ENCODE assay signal across 8 cellular contexts in the genomic region with DNA sequence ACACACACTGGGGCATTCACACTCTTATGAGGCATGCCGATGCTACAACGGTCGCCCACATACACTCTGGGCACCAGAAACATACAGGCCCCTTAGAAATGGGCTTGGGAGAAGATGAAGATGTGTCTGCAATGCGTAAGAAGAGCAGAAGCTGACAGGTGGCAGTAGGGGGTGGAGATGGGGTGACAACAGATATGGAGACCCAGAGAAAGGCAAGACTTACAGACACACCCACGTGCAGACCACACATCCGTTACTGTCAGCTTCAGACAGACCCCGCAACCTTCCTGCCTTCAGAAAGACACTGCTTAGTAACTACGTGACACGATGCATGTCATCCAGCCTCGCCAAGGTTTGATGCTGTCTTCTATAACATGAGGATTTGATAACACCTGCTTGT.
DNase-seq lines count a peak whose midpoint lies in the region; ATAC-seq, FAIRE-seq and TF ChIP-seq lines count a peak whose summit lies in the region.

No MANE protein-coding gene starts in this region.

- no peaks in the 10 kb centered on the region for H4K20me1 ChIP-seq in HepG2 (ENCODE audit: insufficient read depth, low read length)

- H3K36me3 ChIP-seq in HepG2 (replicated peaks in 1 of 2; ENCODE audit: control insufficient read depth in 1 of 2, insufficient read depth in 2 of 2, low read length in 2 of 2) = no peaks in the 10 kb centered on the region

- CTCF ChIA-PET in HepG2 (lab: Yijun Ruan, JAX; ENCODE audit: low intra/inter-chr PET ratio, low total read pairs) = no interaction called here

- POLR2A ChIA-PET in HepG2 (lab: Yijun Ruan, JAX) = interaction anchor here (0.9 kb wide), 1 partner anchor 90 kb away, joined by 3 read pairs; a partner anchor contains a TSS

- 86% methylated on average over 10 of the region's 10 CpGs for WGBS in HepG2 (ENCODE audit: low lambda C conversion rate)

- no peak overlapping the region for H3K4me2 ChIP-seq in HepG2 (ENCODE audit: low read depth, low read length)

- in situ Hi-C loops in HepG2 (cut with HindIII; ENCODE audit: extremely low pct_ligation_motif_present, low pct_unique_long_range_greater_than_20kb) = no loop called here

- no peak overlapping the region for H2AFZ ChIP-seq in HepG2 (ENCODE audit: low read length)

- H3K27me3 ChIP-seq in HepG2 (ENCODE audit: control insufficient read depth in 1 of 2, insufficient read depth in 2 of 2, low read length in 2 of 2) = no peaks in the 10 kb centered on the region

- no TSS peak for BruUV-seq in HepG2 (replicated peaks; lab: Mats Ljungman, UMichigan)

- H3K9ac ChIP-seq in HepG2 (ENCODE audit: insufficient read depth, low read depth, low read length) = no peak overlapping the region

- TF ChIP-seq EP300 in HepG2 (IDR thresholded peaks at IDR 0.05; ENCODE audit: low read depth in 2 of 2, low read length in 2 of 2) (no peak), HepG2 (CRISPR knock-in tag; IDR thresholded peaks at IDR 0.05; ENCODE audit: borderline replicate concordance) (no peak)

- no peak for ATAC-seq in HepG2
- no peak for ATAC-seq in HG03565 (IDR thresholded peaks at IDR 0.05; ENCODE audit: unreplicated experiment)
- ATAC-seq in HG02623 (IDR thresholded peaks at IDR 0.05; ENCODE audit: unreplicated experiment) = no peak

- DNase-seq in NB4 (ENCODE audit: low read depth) = peak; percentile 39
- peak; percentile 64 for DNase-seq in activated T-cell treated with anti-CD3 and anti-CD28 coated beads for 24 hours (ENCODE audit: low read depth)
- DNase-seq in HepG2 (ENCODE audit: low spot score) = no peak
- DNase-seq in stimulated activated CD8-positive, alpha-beta memory T cell treated with anti-CD3 and anti-CD28 coated beads, Interleukin-4, amount 100 ng/mL, for 4 hours (ENCODE audit: low read depth in 2 of 2, low spot score in 1 of 2) = peak; percentile 58 to 79
- DNase-seq in ecto neural progenitor cell (ENCODE audit: low spot score) = no peak
- DNase-seq in NCI-H2029 treated with DMSO at 0.1 percent for 48 hours (lab: John Stamatoyannopoulos, UW) = no peak

- H3K9me3 ChIP-seq in HepG2 (ENCODE audit: low read length) = no peaks in the 10 kb centered on the region

- no peak for FAIRE-seq in HepG2 (lab: Jason Lieb, UNC)

- no peaks in the 10 kb centered on the region for H3K79me2 ChIP-seq in HepG2 (ENCODE audit: insufficient read depth, low read length)

- peaks cover 45% of the 10 kb centered on the region for H3K4me1 ChIP-seq in HepG2 (ENCODE audit: insufficient read depth, low read length)

- TF ChIP-seq CTCF in NB4 (IDR thresholded peaks at IDR 0.05; ENCODE audit: low read depth, low read length) (no peak), HepG2 (CRISPR knock-in tag; IDR thresholded peaks at IDR 0.05) (no peak)

- H3K27ac ChIP-seq in HepG2 (ENCODE audit: extremely low read length, insufficient read depth, low read length) = no peak overlapping the region

- no peak for TF ChIP-seq POLR2A in NB4 (IDR thresholded peaks at IDR 0.05; ENCODE audit: extremely low read depth, insufficient read length)
- TF ChIP-seq POLR2A in HepG2 (IDR thresholded peaks at IDR 0.05; ENCODE audit: insufficient read depth in 1 of 2, low read depth in 2 of 2, low read length in 2 of 2) = no peak

- intact Hi-C loops in HepG2 (cut with micrococcal nuclease; ENCODE audit: unreplicated experiment) = no loop called here

- no peak overlapping the region for H3K4me3 ChIP-seq in NB4 (ENCODE audit: low read depth, low read length)
- no peak overlapping the region for H3K4me3 ChIP-seq in HepG2 (replicated peaks in 1 of 3; ENCODE audit: insufficient read depth in 1 of 3, low read depth in 2 of 3, low read length in 3 of 3)

- no peak for TF ChIP-seq RAD21 in HepG2 (CRISPR knock-in tag; IDR thresholded peaks at IDR 0.05)

TF ChIP-seq in HepG2, 621 proteins besides CTCF, POLR2A, EP300 and RAD21:
- TF ChIP-seq, protein P1, sequence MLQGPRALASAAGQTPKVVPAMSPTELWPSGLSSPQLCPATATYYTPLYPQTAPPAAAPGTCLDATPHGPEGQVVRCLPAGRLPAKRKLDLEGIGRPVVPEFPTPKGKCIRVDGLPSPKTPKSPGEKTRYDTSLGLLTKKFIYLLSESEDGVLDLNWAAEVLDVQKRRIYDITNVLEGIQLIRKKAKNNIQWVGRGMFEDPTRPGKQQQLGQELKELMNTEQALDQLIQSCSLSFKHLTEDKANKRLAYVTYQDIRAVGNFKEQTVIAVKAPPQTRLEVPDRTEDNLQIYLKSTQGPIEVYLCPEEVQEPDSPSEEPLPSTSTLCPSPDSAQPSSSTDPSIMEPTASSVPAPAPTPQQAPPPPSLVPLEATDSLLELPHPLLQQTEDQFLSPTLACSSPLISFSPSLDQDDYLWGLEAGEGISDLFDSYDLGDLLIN (CRISPR knock-in tag; IDR thresholded peaks at IDR 0.05; ENCODE audit: borderline replicate concordance) = no peak
- TF ChIP-seq ZBTB38 (CRISPR knock-in tag; IDR thresholded peaks at IDR 0.05) (0 out of 2 replicates have a peak, but pooled peaks have one; percentile 11), ZNF761 (CRISPR knock-in tag; conservative IDR thresholded peaks at IDR 0.05) (no peak)

Comparison
In these comparisons a context has a peak if more than half of its experiments do, and no peak if none do; other contexts are left out.
1. DNase-seq: peak in NB4 (single experiment), activated T-cell treated with anti-CD3 and anti-CD28 coated beads for 24 hours (single experiment) and stimulated activated CD8-positive, alpha-beta memory T cell treated with anti-CD3 and anti-CD28 coated beads, Interleukin-4, amount 100 ng/mL, for 4 hours (2 of 2); none in HepG2 (single experiment), ecto neural progenitor cell (single experiment) and NCI-H2029 treated with DMSO at 0.1 percent for 48 hours (single experiment).